In genomic region chrX:12139934-12140611, GRCh38 we compare ENCODE assay signal across 22 cellular contexts. TPM values are rescaled to one million over a fixed set of nuclear protein-coding genes. Genes with fewer than 3 reads are reported as not detected.
DNase-seq lines count a peak whose midpoint lies in the region; ATAC-seq and TF ChIP-seq lines count a peak whose summit lies in the region.
"Had no signal": no experiment of that assay in that cellular context is flagged by ENCODE, and none has a peak within 500 bp of the region (broad histone marks: within the 10 kb centered on the region; RNA-seq: fewer than 3 reads in every experiment).

No MANE protein-coding gene starts in this region.

- TF ChIP-seq CTCF in epithelial cell of esophagus (IDR thresholded peaks at IDR 0.05; ENCODE audit: insufficient read depth, low read depth, low read length, missing control alignments) (no peak), type B pancreatic cell (conservative IDR thresholded peaks at IDR 0.05) (no peak)

- H3K4me3 ChIP-seq in epithelial cell of esophagus (ENCODE audit: low read length) = no peak overlapping the region
- H3K4me3 ChIP-seq: coronary artery, GM12878, pancreas, skin epidermis, thoracic aorta had no signal

- DNase-seq in NCI-H82 (lab: John Stamatoyannopoulos, UW) (peak; percentile 31), NCI-H82 treated with DMSO at 0.1 percent for 48 hours (lab: John Stamatoyannopoulos, UW; ENCODE audit: unreplicated experiment) (no peak), NCI-H748 (lab: John Stamatoyannopoulos, UW; ENCODE audit: unreplicated experiment) (peak; percentile 72), epithelial cell of esophagus (ENCODE audit: low read depth) (peak; percentile 70), type B pancreatic cell (ENCODE audit: extremely low spot score, unreplicated experiment) (no peak), NCI-H510A (lab: John Stamatoyannopoulos, UW) (no peak)
- no peak for DNase-seq in naive thymus-derived CD8-positive, alpha-beta T cell
- DNase-seq: activated CD4-positive, alpha-beta T cell treated with anti-CD3 and anti-CD28 coated beads for 4 hours; activated gamma-delta T cell treated with Interleukin-2 at 50 U/mL for 16 hours; CD8-positive, alpha-beta T cell; erythroblast; MM.1S; NCI-H2029 treated with DMSO at 0.1 percent for 48 hours; NCI-H524; pancreas had no signal

- H3K4me1 Mint-ChIP-seq in type B pancreatic cell (ENCODE audit: unreplicated experiment) = peaks cover 6% of the 10 kb centered on the region
- H3K4me1 Mint-ChIP-seq in naive thymus-derived CD8-positive, alpha-beta T cell = peaks cover 0 to 2% (median 0%) of the 10 kb centered on the region in 4 donors

- H3K27me3 Mint-ChIP-seq in type B pancreatic cell = peaks cover 68% of the 10 kb centered on the region
- H3K27me3 Mint-ChIP-seq in naive thymus-derived CD8-positive, alpha-beta T cell = peaks cover 7 to 30% (median 15%) of the 10 kb centered on the region in 5 donors

- H3K9me3 Mint-ChIP-seq in type B pancreatic cell = no peaks in the 10 kb centered on the region
- H3K9me3 Mint-ChIP-seq in naive thymus-derived CD8-positive, alpha-beta T cell = peaks cover 0 to 6% (median 0%) of the 10 kb centered on the region in 9 donors
- H3K9me3 Mint-ChIP-seq: CD8-positive, alpha-beta T cell had no signal

- H3K4me3 Mint-ChIP-seq in type B pancreatic cell = peak overlapping the region; percentile 36
- no peak overlapping the region for H3K4me3 Mint-ChIP-seq in naive thymus-derived CD8-positive, alpha-beta T cell
- H3K4me3 Mint-ChIP-seq: CD8-positive, alpha-beta T cell had no signal

- no peak overlapping the region for H3K27ac Mint-ChIP-seq in type B pancreatic cell
- H3K27ac Mint-ChIP-seq in naive thymus-derived CD8-positive, alpha-beta T cell = no peak overlapping the region
- H3K27ac Mint-ChIP-seq: CD8-positive, alpha-beta T cell had no signal

- POLR2A ChIA-PET in naive thymus-derived CD8-positive, alpha-beta T cell (lab: Charles Lee) = no interaction called here

- ATAC-seq in GM21423 (IDR thresholded peaks at IDR 0.05; ENCODE audit: unreplicated experiment) = no peak
- ATAC-seq in naive thymus-derived CD8-positive, alpha-beta T cell = no peak
- ATAC-seq: CD8-positive, alpha-beta T cell; GM12878; Panc1; pancreas; SK-N-SH treated with all-trans-retinoic acid at 6 μM for 48 hours had no signal

- H3K36me3 Mint-ChIP-seq in type B pancreatic cell = no peaks in the 10 kb centered on the region
- H3K36me3 Mint-ChIP-seq in naive thymus-derived CD8-positive, alpha-beta T cell = no peaks in the 10 kb centered on the region
- H3K36me3 Mint-ChIP-seq: CD8-positive, alpha-beta T cell had no signal

RNA-seq across cellular contexts. Expression of gene FRMPD4, which starts 1.8 kb away (rescaled TPM):
- total RNA-seq in type B pancreatic cell (ENCODE audit: low replicate concordance) = 0.21 and 0.22 TPM in 2 replicates
- total RNA-seq in naive thymus-derived CD8-positive, alpha-beta T cell = not detected
- not detected for polyA plus RNA-seq in naive thymus-derived CD8-positive, alpha-beta T cell
- total RNA-seq: CD8-positive, alpha-beta T cell; GM12878; thoracic aorta had no signal
- polyA plus RNA-seq: GM12878 had no signal

Comparison
In these comparisons a context has a peak if more than half of its experiments do, and no peak if none do; other contexts are left out.
1. DNase-seq: peak in NCI-H82 (single experiment), NCI-H748 (single experiment) and epithelial cell of esophagus (single experiment); none in NCI-H82 treated with DMSO at 0.1 percent for 48 hours (single experiment), type B pancreatic cell (single experiment), NCI-H510A (single experiment) and naive thymus-derived CD8-positive, alpha-beta T cell (0 of 10).